22 cellular contexts compared by ENCODE assay signal in the genomic region with DNA sequence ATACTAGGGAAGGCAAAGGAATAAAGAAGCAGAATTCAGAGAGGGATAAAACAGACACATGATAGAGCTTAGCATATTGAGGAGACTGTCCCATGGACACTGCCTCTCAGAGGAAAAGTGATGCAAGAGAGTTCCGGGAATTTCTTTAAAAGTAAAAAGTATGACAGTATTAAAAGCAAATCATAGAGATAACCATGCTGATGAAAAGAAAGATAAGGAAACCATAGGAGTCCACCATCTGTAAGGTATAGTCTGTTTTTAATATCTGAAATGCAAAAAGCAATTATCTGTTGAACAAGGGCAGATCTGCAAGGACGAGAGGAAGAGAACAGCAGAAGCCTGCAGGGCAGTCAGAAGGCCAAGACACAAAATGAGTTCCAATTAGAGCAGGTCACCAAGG.
"Had no signal": no experiment of that assay in that cellular context is flagged by ENCODE, and none has a peak within 500 bp of the region (broad histone marks: within the 10 kb centered on the region; RNA-seq: fewer than 3 reads in every experiment).

No MANE protein-coding gene starts in this region.

- H3K36me3 ChIP-seq: ascending aorta, MG63, SJSA1, WERI-Rb-1 had no signal

- ATAC-seq: activated CD4-positive, CD25-positive, alpha-beta regulatory T cell treated with anti-CD3 and anti-CD28 coated beads, Interleukin-2, amount 50 U/mL, for 24 hours; activated CD8-positive, alpha-beta T cell treated with anti-CD3 and anti-CD28 coated beads for 36 hours; body of pancreas; PC-3; T-cell had no signal

- H3K27me3 ChIP-seq: ascending aorta, body of pancreas had no signal

- H3K4me3 ChIP-seq: ascending aorta, body of pancreas, MG63, SJSA1 had no signal

- H3K27ac ChIP-seq: ascending aorta, body of pancreas, SJSA1, WERI-Rb-1 had no signal

- FAIRE-seq: RCC 7860 had no signal

- DNase-seq: activated CD4-positive, alpha-beta T cell treated with anti-CD3 and anti-CD28 coated beads for 4 hours; activated CD8-positive, alpha-beta memory T cell treated with anti-CD3 and anti-CD28 coated beads, Interleukin-2, amount 50 U/mL, for 48 hours; activated CD8-positive, alpha-beta T cell treated with anti-CD3 and anti-CD28 coated beads for 36 hours; activated T-cell treated with anti-CD3 and anti-CD28 coated beads, Interleukin-2, amount 50 U/mL, for 1 hour; amniotic stem cell; body of pancreas; MG63; MV-4-11; NCI-H1092 treated with DMSO at 0.1 percent for 48 hours; NCI-H1417 treated with DMSO at 0.1 percent for 48 hours; NCI-H187 treated with DMSO at 0.1 percent for 48 hours; NCI-H2171; NCI-H345; NCI-H510A treated with DMSO at 0.1 percent for 48 hours; PC-3; SHP77; T-cell; WERI-Rb-1 had no signal

- H3K4me1 ChIP-seq: ascending aorta, SJSA1 had no signal

- H3K9me3 ChIP-seq: ascending aorta, body of pancreas, MG63, SJSA1 had no signal
